1 cellular context compared by ENCODE assay signal in the genomic region with DNA sequence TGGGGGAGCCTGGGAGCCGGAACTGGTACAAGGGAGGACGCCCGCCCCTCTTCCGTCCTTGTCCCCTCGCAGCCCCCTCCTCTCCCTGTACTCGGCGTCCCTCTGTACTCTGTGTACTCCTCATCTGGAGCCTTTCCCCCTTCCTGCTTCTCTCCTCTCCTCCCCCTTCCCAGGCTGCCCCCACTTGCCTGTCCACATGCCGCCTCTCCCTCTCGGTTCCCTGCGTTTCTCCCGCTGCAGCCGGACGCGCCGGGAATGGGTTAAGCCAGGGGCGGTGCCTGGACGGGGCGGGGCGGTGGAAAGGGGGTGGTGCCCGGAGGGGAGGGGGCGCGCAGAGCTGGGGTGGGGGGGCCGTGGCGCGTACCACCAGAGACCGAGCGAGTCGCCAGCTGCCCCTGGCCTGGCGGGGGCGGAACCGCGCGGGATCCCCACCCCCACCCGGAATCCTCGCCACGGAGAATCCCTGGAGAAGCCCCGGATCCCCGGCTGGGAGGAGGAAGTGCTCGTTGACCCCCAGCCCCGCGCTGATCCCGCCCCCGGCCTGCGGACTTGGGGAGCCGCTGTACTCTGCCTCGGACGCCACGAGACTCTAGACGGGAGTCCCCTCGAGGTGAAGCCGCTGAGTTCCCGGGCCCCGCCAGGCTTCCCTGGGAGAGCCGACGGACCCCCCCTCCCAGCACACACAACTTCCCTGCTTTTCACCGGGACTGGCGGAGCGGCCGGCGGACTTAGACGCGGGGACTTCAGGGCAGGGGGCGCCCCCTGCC.
TF ChIP-seq lines count a peak whose summit lies in the region.

No MANE protein-coding gene starts in this region.

TF ChIP-seq in HepG2, 621 proteins besides CTCF, POLR2A, EP300 and RAD21 (continued from another document and continues in another):
- TF ChIP-seq, protein P1, sequence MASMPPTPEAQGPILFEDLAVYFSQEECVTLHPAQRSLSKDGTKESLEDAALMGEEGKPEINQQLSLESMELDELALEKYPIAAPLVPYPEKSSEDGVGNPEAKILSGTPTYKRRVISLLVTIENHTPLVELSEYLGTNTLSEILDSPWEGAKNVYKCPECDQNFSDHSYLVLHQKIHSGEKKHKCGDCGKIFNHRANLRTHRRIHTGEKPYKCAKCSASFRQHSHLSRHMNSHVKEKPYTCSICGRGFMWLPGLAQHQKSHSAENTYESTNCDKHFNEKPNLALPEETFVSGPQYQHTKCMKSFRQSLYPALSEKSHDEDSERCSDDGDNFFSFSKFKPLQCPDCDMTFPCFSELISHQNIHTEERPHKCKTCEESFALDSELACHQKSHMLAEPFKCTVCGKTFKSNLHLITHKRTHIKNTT (CRISPR knock-in tag; IDR thresholded peaks at IDR 0.05) = no peak
- no peak for TF ChIP-seq MEIS1 (CRISPR knock-in tag; IDR thresholded peaks at IDR 0.05; ENCODE audit: borderline replicate concordance)
- TF ChIP-seq HNF4G (IDR thresholded peaks at IDR 0.05; ENCODE audit: borderline replicate concordance, low read depth, low read length) = no peak; the same call in 1 of the 2 replicates
- TF ChIP-seq HNF4G (CRISPR knock-in tag; IDR thresholded peaks at IDR 0.05; ENCODE audit: borderline replicate concordance, low read depth) = no peak
- TF ChIP-seq CHCHD3 (CRISPR knock-in tag; IDR thresholded peaks at IDR 0.05) = no peak
- TF ChIP-seq ZBTB21 (CRISPR knock-in tag; IDR thresholded peaks at IDR 0.05) = peak; percentile 28; the same call in 1 of the 2 replicates
- TF ChIP-seq, protein P2, sequence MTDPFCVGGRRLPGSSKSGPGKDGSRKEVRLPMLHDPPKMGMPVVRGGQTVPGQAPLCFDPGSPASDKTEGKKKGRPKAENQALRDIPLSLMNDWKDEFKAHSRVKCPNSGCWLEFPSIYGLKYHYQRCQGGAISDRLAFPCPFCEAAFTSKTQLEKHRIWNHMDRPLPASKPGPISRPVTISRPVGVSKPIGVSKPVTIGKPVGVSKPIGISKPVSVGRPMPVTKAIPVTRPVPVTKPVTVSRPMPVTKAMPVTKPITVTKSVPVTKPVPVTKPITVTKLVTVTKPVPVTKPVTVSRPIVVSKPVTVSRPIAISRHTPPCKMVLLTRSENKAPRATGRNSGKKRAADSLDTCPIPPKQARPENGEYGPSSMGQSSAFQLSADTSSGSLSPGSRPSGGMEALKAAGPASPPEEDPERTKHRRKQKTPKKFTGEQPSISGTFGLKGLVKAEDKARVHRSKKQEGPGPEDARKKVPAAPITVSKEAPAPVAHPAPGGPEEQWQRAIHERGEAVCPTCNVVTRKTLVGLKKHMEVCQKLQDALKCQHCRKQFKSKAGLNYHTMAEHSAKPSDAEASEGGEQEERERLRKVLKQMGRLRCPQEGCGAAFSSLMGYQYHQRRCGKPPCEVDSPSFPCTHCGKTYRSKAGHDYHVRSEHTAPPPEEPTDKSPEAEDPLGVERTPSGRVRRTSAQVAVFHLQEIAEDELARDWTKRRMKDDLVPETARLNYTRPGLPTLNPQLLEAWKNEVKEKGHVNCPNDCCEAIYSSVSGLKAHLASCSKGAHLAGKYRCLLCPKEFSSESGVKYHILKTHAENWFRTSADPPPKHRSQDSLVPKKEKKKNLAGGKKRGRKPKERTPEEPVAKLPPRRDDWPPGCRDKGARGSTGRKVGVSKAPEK (CRISPR knock-in tag; IDR thresholded peaks at IDR 0.05; ENCODE audit: borderline replicate concordance) = no peak
- TF ChIP-seq SMAD9 (CRISPR knock-in tag; IDR thresholded peaks at IDR 0.05) = no peak
- TF ChIP-seq, protein P3, sequence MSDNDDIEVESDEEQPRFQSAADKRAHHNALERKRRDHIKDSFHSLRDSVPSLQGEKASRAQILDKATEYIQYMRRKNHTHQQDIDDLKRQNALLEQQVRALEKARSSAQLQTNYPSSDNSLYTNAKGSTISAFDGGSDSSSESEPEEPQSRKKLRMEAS (IDR thresholded peaks at IDR 0.05) = peak; percentile 66
- TF ChIP-seq ZNF12 (CRISPR knock-in tag; IDR thresholded peaks at IDR 0.05) = no peak
- no peak for TF ChIP-seq KDM4B (CRISPR knock-in tag; IDR thresholded peaks at IDR 0.05)
- peak; percentile 20 for TF ChIP-seq TBL1XR1 (IDR thresholded peaks at IDR 0.05; ENCODE audit: borderline replicate concordance, low read length, partially characterized antibody)
- TF ChIP-seq PAX8 (CRISPR knock-in tag; IDR thresholded peaks at IDR 0.05; ENCODE audit: borderline replicate concordance) = no peak
- TF ChIP-seq FOXM1 (CRISPR knock-in tag; IDR thresholded peaks at IDR 0.05) = no peak
- TF ChIP-seq NPAS2 (CRISPR knock-in tag; IDR thresholded peaks at IDR 0.05; ENCODE audit: borderline replicate concordance) = no peak
- no peak for TF ChIP-seq TEAD3 (CRISPR knock-in tag; optimal IDR thresholded peaks at IDR 0.05; ENCODE audit: borderline replicate concordance)
- TF ChIP-seq IKZF4 (CRISPR knock-in tag; IDR thresholded peaks at IDR 0.05; ENCODE audit: borderline replicate concordance, low read depth, not compliant biosample characterization) = no peak
- TF ChIP-seq ZSCAN31 (CRISPR knock-in tag; IDR thresholded peaks at IDR 0.05; ENCODE audit: low read depth) = 0 out of 2 replicates have a peak, but pooled peaks have one; percentile 9
- TF ChIP-seq ZNF558 (CRISPR knock-in tag; IDR thresholded peaks at IDR 0.05; ENCODE audit: borderline replicate concordance) = no peak
- TF ChIP-seq HDAC2 (CRISPR knock-in tag; IDR thresholded peaks at IDR 0.05) = peak; percentile 24; the same call in 1 of the 2 replicates
- no peak; the same call in 1 of the 2 replicates for TF ChIP-seq THAP11 (CRISPR knock-in tag; IDR thresholded peaks at IDR 0.05)
- TF ChIP-seq CBX2 (IDR thresholded peaks at IDR 0.05; ENCODE audit: low read depth, low read length) = no peak
- TF ChIP-seq CBX2 (CRISPR knock-in tag; IDR thresholded peaks at IDR 0.05; ENCODE audit: low read depth) = no peak
- no peak for TF ChIP-seq SKI (IDR thresholded peaks at IDR 0.05; ENCODE audit: partially characterized antibody)
- peak; percentile 63; the same call in 1 of the 2 replicates for TF ChIP-seq ZNF589 (CRISPR knock-in tag; conservative IDR thresholded peaks at IDR 0.05)
- TF ChIP-seq ZNF598 (CRISPR knock-in tag; IDR thresholded peaks at IDR 0.05; ENCODE audit: borderline replicate concordance) = no peak
- no peak for TF ChIP-seq TAF1 (CRISPR knock-in tag; IDR thresholded peaks at IDR 0.05)
- no peak for TF ChIP-seq ZNF468 (CRISPR knock-in tag; IDR thresholded peaks at IDR 0.05)
- TF ChIP-seq POLR2AphosphoS5 (IDR thresholded peaks at IDR 0.05; ENCODE audit: low read depth, low read length) = peak; percentile 58; the same call in 1 of the 2 replicates
- no peak for TF ChIP-seq TRIM24 (CRISPR knock-in tag; IDR thresholded peaks at IDR 0.05)
- peak; percentile 57; the same call in 1 of the 2 replicates for TF ChIP-seq ETV5 (CRISPR knock-in tag; IDR thresholded peaks at IDR 0.05; ENCODE audit: borderline replicate concordance)
- TF ChIP-seq ZBTB20 (CRISPR knock-in tag; IDR thresholded peaks at IDR 0.05; ENCODE audit: borderline replicate concordance, low read depth) = no peak; the same call in 1 of the 2 replicates
- no peak for TF ChIP-seq HCFC1 (IDR thresholded peaks at IDR 0.05; ENCODE audit: low read depth, low read length)
- TF ChIP-seq, protein P4, sequence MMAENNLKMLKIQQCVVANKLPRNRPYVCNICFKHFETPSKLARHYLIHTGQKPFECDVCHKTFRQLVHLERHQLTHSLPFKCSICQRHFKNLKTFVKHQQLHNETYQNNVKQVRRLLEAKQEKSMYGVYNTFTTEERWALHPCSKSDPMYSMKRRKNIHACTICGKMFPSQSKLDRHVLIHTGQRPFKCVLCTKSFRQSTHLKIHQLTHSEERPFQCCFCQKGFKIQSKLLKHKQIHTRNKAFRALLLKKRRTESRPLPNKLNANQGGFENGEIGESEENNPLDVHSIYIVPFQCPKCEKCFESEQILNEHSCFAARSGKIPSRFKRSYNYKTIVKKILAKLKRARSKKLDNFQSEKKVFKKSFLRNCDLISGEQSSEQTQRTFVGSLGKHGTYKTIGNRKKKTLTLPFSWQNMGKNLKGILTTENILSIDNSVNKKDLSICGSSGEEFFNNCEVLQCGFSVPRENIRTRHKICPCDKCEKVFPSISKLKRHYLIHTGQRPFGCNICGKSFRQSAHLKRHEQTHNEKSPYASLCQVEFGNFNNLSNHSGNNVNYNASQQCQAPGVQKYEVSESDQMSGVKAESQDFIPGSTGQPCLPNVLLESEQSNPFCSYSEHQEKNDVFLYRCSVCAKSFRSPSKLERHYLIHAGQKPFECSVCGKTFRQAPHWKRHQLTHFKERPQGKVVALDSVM (CRISPR knock-in tag; IDR thresholded peaks at IDR 0.05) = no peak
- TF ChIP-seq, protein P5, sequence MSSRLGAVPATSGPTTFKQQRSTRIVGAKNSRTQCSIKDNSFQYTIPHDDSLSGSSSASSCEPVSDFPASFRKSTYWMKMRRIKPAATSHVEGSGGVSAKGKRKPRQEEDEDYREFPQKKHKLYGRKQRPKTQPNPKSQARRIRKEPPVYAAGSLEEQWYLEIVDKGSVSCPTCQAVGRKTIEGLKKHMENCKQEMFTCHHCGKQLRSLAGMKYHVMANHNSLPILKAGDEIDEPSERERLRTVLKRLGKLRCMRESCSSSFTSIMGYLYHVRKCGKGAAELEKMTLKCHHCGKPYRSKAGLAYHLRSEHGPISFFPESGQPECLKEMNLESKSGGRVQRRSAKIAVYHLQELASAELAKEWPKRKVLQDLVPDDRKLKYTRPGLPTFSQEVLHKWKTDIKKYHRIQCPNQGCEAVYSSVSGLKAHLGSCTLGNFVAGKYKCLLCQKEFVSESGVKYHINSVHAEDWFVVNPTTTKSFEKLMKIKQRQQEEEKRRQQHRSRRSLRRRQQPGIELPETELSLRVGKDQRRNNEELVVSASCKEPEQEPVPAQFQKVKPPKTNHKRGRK (CRISPR knock-in tag; IDR thresholded peaks at IDR 0.05) = no peak
- no peak for TF ChIP-seq ZNF550 (CRISPR knock-in tag; IDR thresholded peaks at IDR 0.05; ENCODE audit: borderline replicate concordance)
- no peak for TF ChIP-seq MAFG (CRISPR knock-in tag; IDR thresholded peaks at IDR 0.05)
- TF ChIP-seq SOX5 (CRISPR knock-in tag; IDR thresholded peaks at IDR 0.05; ENCODE audit: borderline replicate concordance) = no peak
- no peak for TF ChIP-seq SRF (IDR thresholded peaks at IDR 0.05; ENCODE audit: low read depth, low read length)
- TF ChIP-seq, protein P6, sequence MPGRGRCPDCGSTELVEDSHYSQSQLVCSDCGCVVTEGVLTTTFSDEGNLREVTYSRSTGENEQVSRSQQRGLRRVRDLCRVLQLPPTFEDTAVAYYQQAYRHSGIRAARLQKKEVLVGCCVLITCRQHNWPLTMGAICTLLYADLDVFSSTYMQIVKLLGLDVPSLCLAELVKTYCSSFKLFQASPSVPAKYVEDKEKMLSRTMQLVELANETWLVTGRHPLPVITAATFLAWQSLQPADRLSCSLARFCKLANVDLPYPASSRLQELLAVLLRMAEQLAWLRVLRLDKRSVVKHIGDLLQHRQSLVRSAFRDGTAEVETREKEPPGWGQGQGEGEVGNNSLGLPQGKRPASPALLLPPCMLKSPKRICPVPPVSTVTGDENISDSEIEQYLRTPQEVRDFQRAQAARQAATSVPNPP (CRISPR knock-in tag; IDR thresholded peaks at IDR 0.05) = no peak
- TF ChIP-seq, protein P7, sequence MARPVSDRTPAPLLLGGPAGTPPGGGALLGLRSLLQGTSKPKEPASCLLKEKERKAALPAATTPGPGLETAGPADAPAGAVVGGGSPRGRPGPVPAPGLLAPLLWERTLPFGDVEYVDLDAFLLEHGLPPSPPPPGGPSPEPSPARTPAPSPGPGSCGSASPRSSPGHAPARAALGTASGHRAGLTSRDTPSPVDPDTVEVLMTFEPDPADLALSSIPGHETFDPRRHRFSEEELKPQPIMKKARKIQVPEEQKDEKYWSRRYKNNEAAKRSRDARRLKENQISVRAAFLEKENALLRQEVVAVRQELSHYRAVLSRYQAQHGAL (CRISPR knock-in tag; IDR thresholded peaks at IDR 0.05; ENCODE audit: not compliant biosample characterization) = no peak
- no peak for TF ChIP-seq ZNF3 (CRISPR knock-in tag; IDR thresholded peaks at IDR 0.05)
- TF ChIP-seq, protein P8, sequence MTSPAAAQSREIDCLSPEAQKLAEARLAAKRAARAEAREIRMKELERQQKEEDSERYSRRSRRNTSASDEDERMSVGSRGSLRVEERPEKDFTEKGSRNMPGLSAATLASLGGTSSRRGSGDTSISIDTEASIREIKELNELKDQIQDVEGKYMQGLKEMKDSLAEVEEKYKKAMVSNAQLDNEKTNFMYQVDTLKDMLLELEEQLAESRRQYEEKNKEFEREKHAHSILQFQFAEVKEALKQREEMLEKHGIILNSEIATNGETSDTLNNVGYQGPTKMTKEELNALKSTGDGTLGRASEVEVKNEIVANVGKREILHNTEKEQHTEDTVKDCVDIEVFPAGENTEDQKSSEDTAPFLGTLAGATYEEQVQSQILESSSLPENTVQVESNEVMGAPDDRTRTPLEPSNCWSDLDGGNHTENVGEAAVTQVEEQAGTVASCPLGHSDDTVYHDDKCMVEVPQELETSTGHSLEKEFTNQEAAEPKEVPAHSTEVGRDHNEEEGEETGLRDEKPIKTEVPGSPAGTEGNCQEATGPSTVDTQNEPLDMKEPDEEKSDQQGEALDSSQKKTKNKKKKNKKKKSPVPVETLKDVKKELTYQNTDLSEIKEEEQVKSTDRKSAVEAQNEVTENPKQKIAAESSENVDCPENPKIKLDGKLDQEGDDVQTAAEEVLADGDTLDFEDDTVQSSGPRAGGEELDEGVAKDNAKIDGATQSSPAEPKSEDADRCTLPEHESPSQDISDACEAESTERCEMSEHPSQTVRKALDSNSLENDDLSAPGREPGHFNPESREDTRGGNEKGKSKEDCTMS (CRISPR knock-in tag; conservative IDR thresholded peaks at IDR 0.05) = no peak
- TF ChIP-seq, protein P9, sequence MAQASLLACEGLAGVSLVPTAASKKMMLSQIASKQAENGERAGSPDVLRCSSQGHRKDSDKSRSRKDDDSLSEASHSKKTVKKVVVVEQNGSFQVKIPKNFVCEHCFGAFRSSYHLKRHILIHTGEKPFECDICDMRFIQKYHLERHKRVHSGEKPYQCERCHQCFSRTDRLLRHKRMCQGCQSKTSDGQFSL (CRISPR knock-in tag; IDR thresholded peaks at IDR 0.05) = peak; percentile 86
- TF ChIP-seq ZFP1 (CRISPR knock-in tag; IDR thresholded peaks at IDR 0.05) = no peak
- TF ChIP-seq JUND (CRISPR knock-in tag; IDR thresholded peaks at IDR 0.05) = no peak
- TF ChIP-seq SP1 (IDR thresholded peaks at IDR 0.05) = no peak
- peak; percentile 88 for TF ChIP-seq SP1 (CRISPR knock-in tag; IDR thresholded peaks at IDR 0.05)
- no peak for TF ChIP-seq ZNF501 (CRISPR knock-in tag; IDR thresholded peaks at IDR 0.05)
- TF ChIP-seq GTF3A (CRISPR knock-in tag; conservative IDR thresholded peaks at IDR 0.05) = no peak
- TF ChIP-seq, protein P10, sequence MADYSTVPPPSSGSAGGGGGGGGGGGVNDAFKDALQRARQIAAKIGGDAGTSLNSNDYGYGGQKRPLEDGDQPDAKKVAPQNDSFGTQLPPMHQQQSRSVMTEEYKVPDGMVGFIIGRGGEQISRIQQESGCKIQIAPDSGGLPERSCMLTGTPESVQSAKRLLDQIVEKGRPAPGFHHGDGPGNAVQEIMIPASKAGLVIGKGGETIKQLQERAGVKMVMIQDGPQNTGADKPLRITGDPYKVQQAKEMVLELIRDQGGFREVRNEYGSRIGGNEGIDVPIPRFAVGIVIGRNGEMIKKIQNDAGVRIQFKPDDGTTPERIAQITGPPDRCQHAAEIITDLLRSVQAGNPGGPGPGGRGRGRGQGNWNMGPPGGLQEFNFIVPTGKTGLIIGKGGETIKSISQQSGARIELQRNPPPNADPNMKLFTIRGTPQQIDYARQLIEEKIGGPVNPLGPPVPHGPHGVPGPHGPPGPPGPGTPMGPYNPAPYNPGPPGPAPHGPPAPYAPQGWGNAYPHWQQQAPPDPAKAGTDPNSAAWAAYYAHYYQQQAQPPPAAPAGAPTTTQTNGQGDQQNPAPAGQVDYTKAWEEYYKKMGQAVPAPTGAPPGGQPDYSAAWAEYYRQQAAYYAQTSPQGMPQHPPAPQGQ (CRISPR knock-in tag; IDR thresholded peaks at IDR 0.05; ENCODE audit: borderline replicate concordance) = no peak
- no peak for TF ChIP-seq ZIK1 (CRISPR knock-in tag; IDR thresholded peaks at IDR 0.05; ENCODE audit: borderline replicate concordance, low read depth)
- TF ChIP-seq RFX5 (IDR thresholded peaks at IDR 0.05; ENCODE audit: low read depth, low read length) = no peak
